Comparison of ENCODE assay signal across 8 cellular contexts in the genomic region with DNA sequence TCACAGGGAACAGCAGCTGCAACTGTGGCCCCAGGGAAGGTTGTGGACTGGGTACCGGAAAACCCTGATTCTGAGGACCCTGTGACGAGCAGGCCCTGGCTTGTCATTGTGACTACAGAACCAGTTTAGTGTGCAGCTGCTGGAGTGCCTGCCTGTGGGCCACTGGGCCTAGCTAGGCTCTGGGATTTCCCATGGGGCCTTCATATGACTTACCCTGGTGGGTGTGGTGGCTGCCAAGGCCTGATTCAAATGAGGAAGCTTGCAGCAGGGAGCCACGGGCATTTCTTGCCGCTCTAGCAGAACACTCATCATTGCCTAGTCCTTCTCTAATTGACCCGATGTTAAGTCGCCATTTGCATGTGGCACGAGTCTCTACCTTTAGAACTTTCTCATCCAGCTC. TPM values are rescaled to one million over a fixed set of nuclear protein-coding genes. Genes with fewer than 3 reads are reported as not detected.
A peak's percentile ranks its signal among the peaks of the same experiment; 100 is the strongest.
DNase-seq lines count a peak whose midpoint lies in the region; ATAC-seq and TF ChIP-seq lines count a peak whose summit lies in the region.

No MANE protein-coding gene starts in this region.

- no peak overlapping the region for H3K23ac ChIP-seq in neuronal stem cell (ENCODE audit: low read depth, low read length, poor library complexity)

- H3K79me1 ChIP-seq in neuronal stem cell (ENCODE audit: low read depth, low read length) = no peaks in the 10 kb centered on the region

- no CpG with 5 or more reads among the region's 7 CpGs for WGBS in neuronal stem cell (ENCODE audit: extremely low coverage in 2 of 2, insufficient read length in 2 of 2, insufficient replicate concordance in 1 of 2), 2 donors

- H3K27ac ChIP-seq in colonic mucosa (peak overlapping the region; percentile 66), neuronal stem cell (replicated peaks; ENCODE audit: low read length) (no peak overlapping the region)

- no peak overlapping the region for H4K8ac ChIP-seq in neuronal stem cell (ENCODE audit: low read depth, low read length)

- H3K18ac ChIP-seq in neuronal stem cell (ENCODE audit: low read length) = peak overlapping the region; percentile 3

- H3K4ac ChIP-seq in neuronal stem cell (ENCODE audit: low read length) = no peak overlapping the region

- H4K91ac ChIP-seq in neuronal stem cell (ENCODE audit: low read depth, low read length, poor library complexity) = peak overlapping the region; percentile 92

- peak overlapping the region; percentile 92 for H2AK5ac ChIP-seq in neuronal stem cell (ENCODE audit: low read depth, low read length)

- H3K4me1 ChIP-seq in colonic mucosa (peaks cover 14% of the 10 kb centered on the region), neuronal stem cell (ENCODE audit: control insufficient read depth in 2 of 2, insufficient read depth in 1 of 2, low read depth in 1 of 2, low read length in 2 of 2) (peaks cover 6 to 9% of the 10 kb centered on the region in 2 donors)

- H3K36me3 ChIP-seq in colonic mucosa (no peaks in the 10 kb centered on the region), neuronal stem cell (replicated peaks in 1 of 2; ENCODE audit: control insufficient read depth in 2 of 2, insufficient read depth in 2 of 2, low read length in 2 of 2) (no peaks in the 10 kb centered on the region)

- H3K14ac ChIP-seq in neuronal stem cell (ENCODE audit: low read length) = no peak overlapping the region

- peak; percentile 50 to 60 for DNase-seq in activated T-cell treated with anti-CD3 and anti-CD28 coated beads, Interleukin-2, amount 50 U/mL, for 48 hours
- no peak for DNase-seq in activated T-cell treated with anti-CD3 and anti-CD28 coated beads for 4 hours
- peak; percentile 85 for DNase-seq in NCI-H526 treated with DMSO at 0.1 percent for 48 hours (lab: John Stamatoyannopoulos, UW)
- DNase-seq in colonic mucosa = peak; percentile 48
- no peak for DNase-seq in neuronal stem cell (ENCODE audit: low spot score)
- DNase-seq in ecto neural progenitor cell (ENCODE audit: low spot score) = no peak

- H3K9me3 ChIP-seq in colonic mucosa = no peaks in the 10 kb centered on the region
- H3K9me3 ChIP-seq in neuronal stem cell (replicated peaks in 1 of 2; ENCODE audit: control insufficient read depth in 2 of 2, insufficient read depth in 1 of 2, low read depth in 1 of 2, low read length in 2 of 2) = no peaks in the 10 kb centered on the region

- TF ChIP-seq POLR2A in GM18505 (IDR thresholded peaks at IDR 0.05; ENCODE audit: borderline replicate concordance, extremely low read depth, insufficient read depth, insufficient read length) = no peak

- H3K27me3 ChIP-seq in colonic mucosa (no peaks in the 10 kb centered on the region), neuronal stem cell (ENCODE audit: control insufficient read depth in 3 of 3, insufficient read depth in 3 of 3, low read depth in 1 of 3, low read length in 3 of 3) (no peaks in the 10 kb centered on the region)

- no peak overlapping the region for H2BK12ac ChIP-seq in neuronal stem cell (ENCODE audit: low read length)

- no peak for ATAC-seq in GM18505 (IDR thresholded peaks at IDR 0.05; ENCODE audit: unreplicated experiment)
- no peak for ATAC-seq in GM18873 (IDR thresholded peaks at IDR 0.05; ENCODE audit: low FRiP score, unreplicated experiment)

- peak overlapping the region; percentile 63 for H2BK120ac ChIP-seq in neuronal stem cell (ENCODE audit: low read depth, low read length)

- H3K9ac ChIP-seq in colonic mucosa (ENCODE audit: low read depth in 2 of 2, low read length in 2 of 2) (no peak overlapping the region), neuronal stem cell (ENCODE audit: low read depth, low read length, poor library complexity) (no peak overlapping the region)

- peak overlapping the region; percentile 58 for H2BK5ac ChIP-seq in neuronal stem cell (ENCODE audit: low read length)

- H3K4me2 ChIP-seq in neuronal stem cell (ENCODE audit: insufficient read depth, low read length, poor library complexity, severe bottlenecking) = no peak overlapping the region

- H3K4me3 ChIP-seq in colonic mucosa = no peak overlapping the region
- H3K4me3 ChIP-seq in neuronal stem cell (ENCODE audit: low read length in 2 of 2) = no peak overlapping the region

- H2AFZ ChIP-seq in neuronal stem cell (ENCODE audit: low read length) = peak overlapping the region; percentile 23

- intact Hi-C loops in colonic mucosa (cut with DNase I) = loop anchor here (5.0 kb wide), 1 partner anchor 213 kb away; no protein-coding TSS in a partner anchor

- peak overlapping the region; percentile 91 for H2BK15ac ChIP-seq in neuronal stem cell (ENCODE audit: low read length)

- no peak for TF ChIP-seq CTCF in colonic mucosa (IDR thresholded peaks at IDR 0.05)

RNA-seq across cellular contexts. Expression of a gene that starts 14.7 kb away (rescaled TPM):
- 10 to 100 TPM; 40.0 to 45.8 TPM for total RNA-seq in colonic mucosa
- 30.5 TPM for polyA plus RNA-seq in neuronal stem cell (2013, experiment 1 of 2)
- polyA plus RNA-seq in neuronal stem cell (2013, experiment 2 of 2) = 31.7 TPM

RNA-seq across cellular contexts. Expression of a gene that starts 21.9 kb away (rescaled TPM):
- total RNA-seq in colonic mucosa = 10 to 100 TPM in 1 of 2 donors, 1 to 10 TPM in 1; 4.0 to 11.4 TPM
- polyA plus RNA-seq in neuronal stem cell (2013, experiment 1 of 2) = 8.0 TPM
- 7.7 TPM for polyA plus RNA-seq in neuronal stem cell (2013, experiment 2 of 2)

Comparison
In these comparisons a context has a peak if more than half of its experiments do, and no peak if none do; other contexts are left out.
1. DNase-seq: peak in activated T-cell treated with anti-CD3 and anti-CD28 coated beads, Interleukin-2, amount 50 U/mL, for 48 hours (2 of 2), NCI-H526 treated with DMSO at 0.1 percent for 48 hours (single experiment) and colonic mucosa (single experiment); none in activated T-cell treated with anti-CD3 and anti-CD28 coated beads for 4 hours (single experiment), neuronal stem cell (single experiment) and ecto neural progenitor cell (single experiment).